Comparison of ENCODE assay signal across 1 cellular context in the genomic region with DNA sequence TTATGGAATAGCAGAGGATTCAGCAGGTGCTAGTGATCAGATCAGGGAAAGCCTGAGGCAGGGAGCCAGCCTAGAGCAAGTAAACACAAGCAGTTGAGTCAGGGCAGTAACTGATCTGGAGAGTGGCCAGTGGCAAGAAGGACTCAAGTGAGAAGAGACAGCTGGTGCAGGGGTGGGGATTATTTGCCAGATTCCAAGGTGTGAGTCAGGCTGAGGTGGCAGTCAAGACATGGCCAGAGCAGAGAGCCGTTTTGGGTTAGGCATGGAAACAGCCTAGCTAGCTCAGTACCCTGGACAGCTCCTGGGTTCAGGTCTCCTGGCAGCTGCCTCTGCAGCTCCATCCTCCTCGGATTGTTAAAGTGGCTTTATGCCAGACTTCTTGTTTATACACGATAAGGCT.
TF ChIP-seq lines count a peak whose summit lies in the region.

No MANE protein-coding gene starts in this region.

TF ChIP-seq in HepG2, 621 proteins besides CTCF, POLR2A, EP300 and RAD21 (continued from another document and continues in another):
- 0 out of 2 replicates have a peak, but pooled peaks have one; percentile 53 for TF ChIP-seq ZNF317 (CRISPR knock-in tag; IDR thresholded peaks at IDR 0.05)
- no peak for TF ChIP-seq DPF2 (CRISPR knock-in tag; IDR thresholded peaks at IDR 0.05; ENCODE audit: borderline replicate concordance, low read depth)
- no peak for TF ChIP-seq ZFP62 (CRISPR knock-in tag; IDR thresholded peaks at IDR 0.05)
- TF ChIP-seq ZNF616 (CRISPR knock-in tag; IDR thresholded peaks at IDR 0.05; ENCODE audit: low read depth): no peak
- no peak for TF ChIP-seq HNRNPLL (IDR thresholded peaks at IDR 0.05; ENCODE audit: low read depth, low read length, poor library complexity, severe bottlenecking)
- TF ChIP-seq NCOA5 (CRISPR knock-in tag; IDR thresholded peaks at IDR 0.05): no peak
- TF ChIP-seq ZMAT3 (CRISPR knock-in tag; conservative IDR thresholded peaks at IDR 0.05): no peak
- peak; percentile 63; the same call in 1 of the 2 replicates for TF ChIP-seq ZNF557 (CRISPR knock-in tag; IDR thresholded peaks at IDR 0.05)
- no peak for TF ChIP-seq KDM3A (CRISPR knock-in tag; IDR thresholded peaks at IDR 0.05; ENCODE audit: low read depth)
- TF ChIP-seq FOXP1 (IDR thresholded peaks at IDR 0.05): no peak
- TF ChIP-seq FOXP1 (CRISPR knock-in tag; IDR thresholded peaks at IDR 0.05): no peak
- TF ChIP-seq ZNF30 (CRISPR knock-in tag; IDR thresholded peaks at IDR 0.05): no peak
- no peak for TF ChIP-seq ZNF652 (CRISPR knock-in tag; IDR thresholded peaks at IDR 0.05; ENCODE audit: borderline replicate concordance, low read depth)
- TF ChIP-seq ZNF75D (CRISPR knock-in tag; IDR thresholded peaks at IDR 0.05; ENCODE audit: borderline replicate concordance): no peak
- TF ChIP-seq NFE2L1 (CRISPR knock-in tag; IDR thresholded peaks at IDR 0.05; ENCODE audit: borderline replicate concordance): no peak
- no peak for TF ChIP-seq ARNTL (CRISPR knock-in tag; IDR thresholded peaks at IDR 0.05)
- TF ChIP-seq, protein P1, sequence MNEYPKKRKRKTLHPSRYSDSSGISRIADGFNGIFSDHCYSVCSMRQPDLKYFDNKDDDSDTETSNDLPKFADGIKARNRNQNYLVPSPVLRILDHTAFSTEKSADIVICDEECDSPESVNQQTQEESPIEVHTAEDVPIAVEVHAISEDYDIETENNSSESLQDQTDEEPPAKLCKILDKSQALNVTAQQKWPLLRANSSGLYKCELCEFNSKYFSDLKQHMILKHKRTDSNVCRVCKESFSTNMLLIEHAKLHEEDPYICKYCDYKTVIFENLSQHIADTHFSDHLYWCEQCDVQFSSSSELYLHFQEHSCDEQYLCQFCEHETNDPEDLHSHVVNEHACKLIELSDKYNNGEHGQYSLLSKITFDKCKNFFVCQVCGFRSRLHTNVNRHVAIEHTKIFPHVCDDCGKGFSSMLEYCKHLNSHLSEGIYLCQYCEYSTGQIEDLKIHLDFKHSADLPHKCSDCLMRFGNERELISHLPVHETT (CRISPR knock-in tag; conservative IDR thresholded peaks at IDR 0.05): no peak
- TF ChIP-seq ZBTB38 (CRISPR knock-in tag; IDR thresholded peaks at IDR 0.05): 0 out of 2 replicates have a peak, but pooled peaks have one; percentile 22
- no peak for TF ChIP-seq MBNL3 (CRISPR knock-in tag; conservative IDR thresholded peaks at IDR 0.05)
- no peak for TF ChIP-seq MAFF (IDR thresholded peaks at IDR 0.05; ENCODE audit: low read depth, low read length)
- peak; percentile 56 for TF ChIP-seq FOSL2 (CRISPR knock-in tag; IDR thresholded peaks at IDR 0.05)
- TF ChIP-seq, protein P2, sequence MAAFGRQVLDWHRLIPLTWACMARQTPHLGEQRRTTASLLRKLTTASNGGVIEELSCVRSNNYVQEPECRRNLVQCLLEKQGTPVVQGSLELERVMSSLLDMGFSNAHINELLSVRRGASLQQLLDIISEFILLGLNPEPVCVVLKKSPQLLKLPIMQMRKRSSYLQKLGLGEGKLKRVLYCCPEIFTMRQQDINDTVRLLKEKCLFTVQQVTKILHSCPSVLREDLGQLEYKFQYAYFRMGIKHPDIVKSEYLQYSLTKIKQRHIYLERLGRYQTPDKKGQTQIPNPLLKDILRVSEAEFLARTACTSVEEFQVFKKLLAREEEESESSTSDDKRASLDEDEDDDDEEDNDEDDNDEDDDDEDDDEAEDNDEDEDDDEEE (CRISPR knock-in tag; IDR thresholded peaks at IDR 0.05): no peak
- TF ChIP-seq SCMH1 (CRISPR knock-in tag; IDR thresholded peaks at IDR 0.05; ENCODE audit: borderline replicate concordance): no peak
- no peak for TF ChIP-seq ZNF510 (CRISPR knock-in tag; IDR thresholded peaks at IDR 0.05; ENCODE audit: low read depth)
- TF ChIP-seq ARHGAP35 (CRISPR knock-in tag; IDR thresholded peaks at IDR 0.05; ENCODE audit: borderline replicate concordance): peak; percentile 66; the same call in 1 of the 2 replicates
- no peak for TF ChIP-seq SRSF4 (IDR thresholded peaks at IDR 0.05; ENCODE audit: low read depth, low read length, poor library complexity, severe bottlenecking)
- no peak for TF ChIP-seq NR2C2 (CRISPR knock-in tag; IDR thresholded peaks at IDR 0.05; ENCODE audit: borderline replicate concordance)
- no peak for TF ChIP-seq YEATS2 (CRISPR knock-in tag; IDR thresholded peaks at IDR 0.05; ENCODE audit: borderline replicate concordance)
- peak; percentile 72 for TF ChIP-seq NR2F6 (IDR thresholded peaks at IDR 0.05)
- TF ChIP-seq NR2F6 (CRISPR knock-in tag; IDR thresholded peaks at IDR 0.05): peak; percentile 85
- no peak for TF ChIP-seq SMAD1 (CRISPR knock-in tag; IDR thresholded peaks at IDR 0.05; ENCODE audit: borderline replicate concordance, low read depth)
- no peak for TF ChIP-seq RAD51 (IDR thresholded peaks at IDR 0.05; ENCODE audit: borderline replicate concordance)
- TF ChIP-seq, protein P3, sequence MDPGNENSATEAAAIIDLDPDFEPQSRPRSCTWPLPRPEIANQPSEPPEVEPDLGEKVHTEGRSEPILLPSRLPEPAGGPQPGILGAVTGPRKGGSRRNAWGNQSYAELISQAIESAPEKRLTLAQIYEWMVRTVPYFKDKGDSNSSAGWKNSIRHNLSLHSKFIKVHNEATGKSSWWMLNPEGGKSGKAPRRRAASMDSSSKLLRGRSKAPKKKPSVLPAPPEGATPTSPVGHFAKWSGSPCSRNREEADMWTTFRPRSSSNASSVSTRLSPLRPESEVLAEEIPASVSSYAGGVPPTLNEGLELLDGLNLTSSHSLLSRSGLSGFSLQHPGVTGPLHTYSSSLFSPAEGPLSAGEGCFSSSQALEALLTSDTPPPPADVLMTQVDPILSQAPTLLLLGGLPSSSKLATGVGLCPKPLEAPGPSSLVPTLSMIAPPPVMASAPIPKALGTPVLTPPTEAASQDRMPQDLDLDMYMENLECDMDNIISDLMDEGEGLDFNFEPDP (CRISPR knock-in tag; conservative IDR thresholded peaks at IDR 0.05): no peak
- TF ChIP-seq, protein P4, sequence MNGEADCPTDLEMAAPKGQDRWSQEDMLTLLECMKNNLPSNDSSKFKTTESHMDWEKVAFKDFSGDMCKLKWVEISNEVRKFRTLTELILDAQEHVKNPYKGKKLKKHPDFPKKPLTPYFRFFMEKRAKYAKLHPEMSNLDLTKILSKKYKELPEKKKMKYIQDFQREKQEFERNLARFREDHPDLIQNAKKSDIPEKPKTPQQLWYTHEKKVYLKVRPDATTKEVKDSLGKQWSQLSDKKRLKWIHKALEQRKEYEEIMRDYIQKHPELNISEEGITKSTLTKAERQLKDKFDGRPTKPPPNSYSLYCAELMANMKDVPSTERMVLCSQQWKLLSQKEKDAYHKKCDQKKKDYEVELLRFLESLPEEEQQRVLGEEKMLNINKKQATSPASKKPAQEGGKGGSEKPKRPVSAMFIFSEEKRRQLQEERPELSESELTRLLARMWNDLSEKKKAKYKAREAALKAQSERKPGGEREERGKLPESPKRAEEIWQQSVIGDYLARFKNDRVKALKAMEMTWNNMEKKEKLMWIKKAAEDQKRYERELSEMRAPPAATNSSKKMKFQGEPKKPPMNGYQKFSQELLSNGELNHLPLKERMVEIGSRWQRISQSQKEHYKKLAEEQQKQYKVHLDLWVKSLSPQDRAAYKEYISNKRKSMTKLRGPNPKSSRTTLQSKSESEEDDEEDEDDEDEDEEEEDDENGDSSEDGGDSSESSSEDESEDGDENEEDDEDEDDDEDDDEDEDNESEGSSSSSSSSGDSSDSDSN (CRISPR knock-in tag; IDR thresholded peaks at IDR 0.05): no peak
- TF ChIP-seq SIX4 (CRISPR knock-in tag; IDR thresholded peaks at IDR 0.05): no peak
- no peak for TF ChIP-seq ZZZ3 (CRISPR knock-in tag; IDR thresholded peaks at IDR 0.05; ENCODE audit: borderline replicate concordance)
- TF ChIP-seq ARNT (IDR thresholded peaks at IDR 0.05): no peak
- no peak for TF ChIP-seq HMG20A (CRISPR knock-in tag; IDR thresholded peaks at IDR 0.05; ENCODE audit: borderline replicate concordance)
- no peak for TF ChIP-seq ATRX (CRISPR knock-in tag; IDR thresholded peaks at IDR 0.05; ENCODE audit: borderline replicate concordance)
- no peak for TF ChIP-seq RXRA (CRISPR knock-in tag; IDR thresholded peaks at IDR 0.05)
- no peak for TF ChIP-seq ZNF788 (CRISPR knock-in tag; IDR thresholded peaks at IDR 0.05; ENCODE audit: borderline replicate concordance)
- TF ChIP-seq, protein P5, sequence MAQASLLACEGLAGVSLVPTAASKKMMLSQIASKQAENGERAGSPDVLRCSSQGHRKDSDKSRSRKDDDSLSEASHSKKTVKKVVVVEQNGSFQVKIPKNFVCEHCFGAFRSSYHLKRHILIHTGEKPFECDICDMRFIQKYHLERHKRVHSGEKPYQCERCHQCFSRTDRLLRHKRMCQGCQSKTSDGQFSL (CRISPR knock-in tag; IDR thresholded peaks at IDR 0.05): no peak
- no peak for TF ChIP-seq FIP1L1 (IDR thresholded peaks at IDR 0.05; ENCODE audit: borderline replicate concordance, insufficient read depth, low read depth, low read length)
- peak; percentile 58 for TF ChIP-seq ZMYM4 (CRISPR knock-in tag; IDR thresholded peaks at IDR 0.05)
- TF ChIP-seq, protein P6, sequence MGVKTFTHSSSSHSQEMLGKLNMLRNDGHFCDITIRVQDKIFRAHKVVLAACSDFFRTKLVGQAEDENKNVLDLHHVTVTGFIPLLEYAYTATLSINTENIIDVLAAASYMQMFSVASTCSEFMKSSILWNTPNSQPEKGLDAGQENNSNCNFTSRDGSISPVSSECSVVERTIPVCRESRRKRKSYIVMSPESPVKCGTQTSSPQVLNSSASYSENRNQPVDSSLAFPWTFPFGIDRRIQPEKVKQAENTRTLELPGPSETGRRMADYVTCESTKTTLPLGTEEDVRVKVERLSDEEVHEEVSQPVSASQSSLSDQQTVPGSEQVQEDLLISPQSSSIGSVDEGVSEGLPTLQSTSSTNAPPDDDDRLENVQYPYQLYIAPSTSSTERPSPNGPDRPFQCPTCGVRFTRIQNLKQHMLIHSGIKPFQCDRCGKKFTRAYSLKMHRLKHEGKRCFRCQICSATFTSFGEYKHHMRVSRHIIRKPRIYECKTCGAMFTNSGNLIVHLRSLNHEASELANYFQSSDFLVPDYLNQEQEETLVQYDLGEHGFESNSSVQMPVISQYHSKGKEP (CRISPR knock-in tag; IDR thresholded peaks at IDR 0.05): peak; percentile 88; the same call in 1 of the 2 replicates
- no peak for TF ChIP-seq ZFX (CRISPR knock-in tag; IDR thresholded peaks at IDR 0.05; ENCODE audit: low read depth)
- TF ChIP-seq ZBTB42 (CRISPR knock-in tag; IDR thresholded peaks at IDR 0.05): no peak
- TF ChIP-seq KLF16 (CRISPR knock-in tag; IDR thresholded peaks at IDR 0.05): peak in 1 of 2 experiments; percentile 93; a peak in 2 of 4 replicates
- no peak for TF ChIP-seq ZNF749 (CRISPR knock-in tag; IDR thresholded peaks at IDR 0.05; ENCODE audit: borderline replicate concordance)
- peak; percentile 73; the same call in 1 of the 2 replicates for TF ChIP-seq EHMT2 (IDR thresholded peaks at IDR 0.05; ENCODE audit: borderline replicate concordance, low read depth, low read length)
- TF ChIP-seq, protein P7, sequence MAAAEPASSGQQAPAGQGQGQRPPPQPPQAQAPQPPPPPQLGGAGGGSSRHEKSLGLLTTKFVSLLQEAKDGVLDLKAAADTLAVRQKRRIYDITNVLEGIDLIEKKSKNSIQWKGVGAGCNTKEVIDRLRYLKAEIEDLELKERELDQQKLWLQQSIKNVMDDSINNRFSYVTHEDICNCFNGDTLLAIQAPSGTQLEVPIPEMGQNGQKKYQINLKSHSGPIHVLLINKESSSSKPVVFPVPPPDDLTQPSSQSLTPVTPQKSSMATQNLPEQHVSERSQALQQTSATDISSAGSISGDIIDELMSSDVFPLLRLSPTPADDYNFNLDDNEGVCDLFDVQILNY (CRISPR knock-in tag; conservative IDR thresholded peaks at IDR 0.05): peak; percentile 52; the same call in 1 of the 2 replicates
- TF ChIP-seq JUN (CRISPR knock-in tag; IDR thresholded peaks at IDR 0.05): no peak
- TF ChIP-seq, protein P8, sequence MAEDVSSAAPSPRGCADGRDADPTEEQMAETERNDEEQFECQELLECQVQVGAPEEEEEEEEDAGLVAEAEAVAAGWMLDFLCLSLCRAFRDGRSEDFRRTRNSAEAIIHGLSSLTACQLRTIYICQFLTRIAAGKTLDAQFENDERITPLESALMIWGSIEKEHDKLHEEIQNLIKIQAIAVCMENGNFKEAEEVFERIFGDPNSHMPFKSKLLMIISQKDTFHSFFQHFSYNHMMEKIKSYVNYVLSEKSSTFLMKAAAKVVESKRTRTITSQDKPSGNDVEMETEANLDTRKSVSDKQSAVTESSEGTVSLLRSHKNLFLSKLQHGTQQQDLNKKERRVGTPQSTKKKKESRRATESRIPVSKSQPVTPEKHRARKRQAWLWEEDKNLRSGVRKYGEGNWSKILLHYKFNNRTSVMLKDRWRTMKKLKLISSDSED (CRISPR knock-in tag; IDR thresholded peaks at IDR 0.05): no peak
- TF ChIP-seq ARID2 (CRISPR knock-in tag; IDR thresholded peaks at IDR 0.05; ENCODE audit: borderline replicate concordance): no peak
- TF ChIP-seq KLF12 (CRISPR knock-in tag; IDR thresholded peaks at IDR 0.05; ENCODE audit: borderline replicate concordance): no peak
- TF ChIP-seq, protein P9, sequence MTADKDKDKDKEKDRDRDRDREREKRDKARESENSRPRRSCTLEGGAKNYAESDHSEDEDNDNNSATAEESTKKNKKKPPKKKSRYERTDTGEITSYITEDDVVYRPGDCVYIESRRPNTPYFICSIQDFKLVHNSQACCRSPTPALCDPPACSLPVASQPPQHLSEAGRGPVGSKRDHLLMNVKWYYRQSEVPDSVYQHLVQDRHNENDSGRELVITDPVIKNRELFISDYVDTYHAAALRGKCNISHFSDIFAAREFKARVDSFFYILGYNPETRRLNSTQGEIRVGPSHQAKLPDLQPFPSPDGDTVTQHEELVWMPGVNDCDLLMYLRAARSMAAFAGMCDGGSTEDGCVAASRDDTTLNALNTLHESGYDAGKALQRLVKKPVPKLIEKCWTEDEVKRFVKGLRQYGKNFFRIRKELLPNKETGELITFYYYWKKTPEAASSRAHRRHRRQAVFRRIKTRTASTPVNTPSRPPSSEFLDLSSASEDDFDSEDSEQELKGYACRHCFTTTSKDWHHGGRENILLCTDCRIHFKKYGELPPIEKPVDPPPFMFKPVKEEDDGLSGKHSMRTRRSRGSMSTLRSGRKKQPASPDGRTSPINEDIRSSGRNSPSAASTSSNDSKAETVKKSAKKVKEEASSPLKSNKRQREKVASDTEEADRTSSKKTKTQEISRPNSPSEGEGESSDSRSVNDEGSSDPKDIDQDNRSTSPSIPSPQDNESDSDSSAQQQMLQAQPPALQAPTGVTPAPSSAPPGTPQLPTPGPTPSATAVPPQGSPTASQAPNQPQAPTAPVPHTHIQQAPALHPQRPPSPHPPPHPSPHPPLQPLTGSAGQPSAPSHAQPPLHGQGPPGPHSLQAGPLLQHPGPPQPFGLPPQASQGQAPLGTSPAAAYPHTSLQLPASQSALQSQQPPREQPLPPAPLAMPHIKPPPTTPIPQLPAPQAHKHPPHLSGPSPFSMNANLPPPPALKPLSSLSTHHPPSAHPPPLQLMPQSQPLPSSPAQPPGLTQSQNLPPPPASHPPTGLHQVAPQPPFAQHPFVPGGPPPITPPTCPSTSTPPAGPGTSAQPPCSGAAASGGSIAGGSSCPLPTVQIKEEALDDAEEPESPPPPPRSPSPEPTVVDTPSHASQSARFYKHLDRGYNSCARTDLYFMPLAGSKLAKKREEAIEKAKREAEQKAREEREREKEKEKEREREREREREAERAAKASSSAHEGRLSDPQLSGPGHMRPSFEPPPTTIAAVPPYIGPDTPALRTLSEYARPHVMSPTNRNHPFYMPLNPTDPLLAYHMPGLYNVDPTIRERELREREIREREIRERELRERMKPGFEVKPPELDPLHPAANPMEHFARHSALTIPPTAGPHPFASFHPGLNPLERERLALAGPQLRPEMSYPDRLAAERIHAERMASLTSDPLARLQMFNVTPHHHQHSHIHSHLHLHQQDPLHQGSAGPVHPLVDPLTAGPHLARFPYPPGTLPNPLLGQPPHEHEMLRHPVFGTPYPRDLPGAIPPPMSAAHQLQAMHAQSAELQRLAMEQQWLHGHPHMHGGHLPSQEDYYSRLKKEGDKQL (CRISPR knock-in tag; IDR thresholded peaks at IDR 0.05; ENCODE audit: low read depth): no peak
- TF ChIP-seq GATA4 (IDR thresholded peaks at IDR 0.05; ENCODE audit: borderline replicate concordance, low read depth): no peak
